23 cellular contexts compared by ENCODE assay signal in the genomic region with DNA sequence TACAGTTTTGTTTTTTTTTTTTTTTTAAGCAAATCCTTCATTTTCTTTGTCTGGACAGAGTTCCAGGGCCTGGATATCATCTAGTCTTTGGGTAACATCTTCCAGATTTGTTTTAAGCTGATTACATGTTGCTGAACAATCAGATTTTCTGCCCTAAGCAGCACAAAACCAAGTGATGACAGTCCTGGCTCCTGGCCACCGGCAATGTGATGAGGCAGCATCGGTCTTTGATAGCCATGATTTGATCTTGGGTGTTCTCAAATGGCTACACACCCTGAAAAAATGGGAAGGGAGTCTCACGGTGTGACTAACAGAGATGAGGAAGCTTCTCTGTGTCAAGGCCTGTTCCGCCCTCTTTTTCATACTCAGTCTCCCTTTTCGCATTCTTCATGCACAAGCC.
DNase-seq lines count a peak whose midpoint lies in the region; ATAC-seq and TF ChIP-seq lines count a peak whose summit lies in the region.
"Had no signal": no experiment of that assay in that cellular context is flagged by ENCODE, and none has a peak within 500 bp of the region (broad histone marks: within the 10 kb centered on the region; RNA-seq: fewer than 3 reads in every experiment).

No MANE protein-coding gene starts in this region.

- H3K4me3 ChIP-seq in A673 (ENCODE audit: low read depth, low read length, poor library complexity, severe bottlenecking) (no peak overlapping the region), hepatocyte (no peak overlapping the region)
- H3K4me3 ChIP-seq: pancreas, sigmoid colon had no signal

- H3K9me3 ChIP-seq in A673 (ENCODE audit: low read depth, low read length, poor library complexity, severe bottlenecking) (no peaks in the 10 kb centered on the region), hepatocyte (ENCODE audit: low read depth) (no peaks in the 10 kb centered on the region)
- H3K9me3 ChIP-seq: pancreas, sigmoid colon had no signal

- H3K27ac ChIP-seq in A673 (ENCODE audit: low read depth, low read length, poor library complexity, severe bottlenecking) (no peak overlapping the region), hepatocyte (no peak overlapping the region)
- H3K27ac ChIP-seq: foreskin keratinocyte, pancreas, sigmoid colon had no signal

- H4K20me1 ChIP-seq in hepatocyte (ENCODE audit: insufficient read depth, poor library complexity, severe bottlenecking) = no peaks in the 10 kb centered on the region

- ATAC-seq in HG02840 (IDR thresholded peaks at IDR 0.05; ENCODE audit: low FRiP score, unreplicated experiment) = no peak
- ATAC-seq in GM18858 (IDR thresholded peaks at IDR 0.05; ENCODE audit: unreplicated experiment) = no peak
- ATAC-seq in HG03442 (IDR thresholded peaks at IDR 0.05; ENCODE audit: unreplicated experiment) = no peak
- ATAC-seq: activated CD8-positive, alpha-beta memory T cell treated with anti-CD3 and anti-CD28 coated beads, Interleukin-2, amount 10 ng/mL, durations not matched to agents 7 days and 5 days; foreskin keratinocyte; naive thymus-derived CD4-positive, alpha-beta T cell; pancreas; stimulated activated memory B cell treated with anti-CD40 and anti-IgM and Interleukin-4, amounts not matched to agents 10 μg/mL and 1 μg/mL and 100 μg/mL, for 72 hours had no signal

- DNase-seq in A673 (ENCODE audit: low spot score) (peak; percentile 12), GM03348 (ENCODE audit: low spot score) (peak; percentile 11), amniotic epithelial cell (ENCODE audit: low read depth) (peak; percentile 13), hepatocyte (ENCODE audit: low spot score) (no peak), glutamatergic neuron (no peak)
- DNase-seq: ACHN; activated CD4-positive, alpha-beta T cell treated with anti-CD3 and anti-CD28 coated beads for 48 hours; activated CD8-positive, alpha-beta memory T cell treated with anti-CD3 and anti-CD28 coated beads, Interleukin-2, amount 10 ng/mL, durations not matched to agents 7 days and 5 days; CD4-positive, alpha-beta T cell; H7; naive thymus-derived CD4-positive, alpha-beta T cell; NCI-H1092; NCI-H2029 treated with DMSO at 0.1 percent for 48 hours; NCI-H510A treated with DMSO at 0.1 percent for 48 hours; pancreas; sigmoid colon; SW 1271 had no signal

- 74% methylated on average over 5 of the region's 5 CpGs for WGBS in hepatocyte (ENCODE audit: low lambda C conversion rate, missing lambda C conversion rate)

- H3K9me3 Mint-ChIP-seq in glutamatergic neuron (ENCODE audit: unreplicated experiment) = no peaks in the 10 kb centered on the region
- H3K9me3 Mint-ChIP-seq: brain; CD4-positive, alpha-beta T cell; stimulated activated memory B cell treated with anti-CD40 and anti-IgM and Interleukin-4, amounts not matched to agents 10 μg/mL and 1 μg/mL and 100 μg/mL, for 72 hours had no signal

- no peak overlapping the region for H3K27ac Mint-ChIP-seq in glutamatergic neuron (ENCODE audit: unreplicated experiment)
- H3K27ac Mint-ChIP-seq: activated CD8-positive, alpha-beta memory T cell treated with anti-CD3 and anti-CD28 coated beads, Interleukin-2, amount 10 ng/mL, durations not matched to agents 7 days and 5 days; CD4-positive, alpha-beta T cell; naive thymus-derived CD4-positive, alpha-beta T cell; stimulated activated memory B cell treated with anti-CD40 and anti-IgM and Interleukin-4, amounts not matched to agents 10 μg/mL and 1 μg/mL and 100 μg/mL, for 72 hours had no signal

- POLR2A ChIA-PET in A673 (lab: Charles Lee; ENCODE audit: low non-redundant PET) = interaction anchor here (0.6 kb wide), 1 partner anchor 1212 kb away, joined by 8 read pairs; no protein-coding TSS in a partner anchor

- CTCF ChIA-PET in A673 (lab: Charles Lee) = no interaction called here

- H3K27me3 Mint-ChIP-seq in glutamatergic neuron (ENCODE audit: unreplicated experiment) = no peaks in the 10 kb centered on the region
- H3K27me3 Mint-ChIP-seq: activated CD8-positive, alpha-beta memory T cell treated with anti-CD3 and anti-CD28 coated beads, Interleukin-2, amount 10 ng/mL, durations not matched to agents 7 days and 5 days; CD4-positive, alpha-beta T cell; stimulated activated memory B cell treated with anti-CD40 and anti-IgM and Interleukin-4, amounts not matched to agents 10 μg/mL and 1 μg/mL and 100 μg/mL, for 72 hours had no signal

- H3K9me2 ChIP-seq in hepatocyte (replicated peaks; ENCODE audit: insufficient read depth) = no peaks in the 10 kb centered on the region

- no peaks in the 10 kb centered on the region for H3K36me3 Mint-ChIP-seq in glutamatergic neuron (ENCODE audit: unreplicated experiment)
- H3K36me3 Mint-ChIP-seq: activated CD8-positive, alpha-beta memory T cell treated with anti-CD3 and anti-CD28 coated beads, Interleukin-2, amount 10 ng/mL, durations not matched to agents 7 days and 5 days; brain; naive thymus-derived CD4-positive, alpha-beta T cell; stimulated activated memory B cell treated with anti-CD40 and anti-IgM and Interleukin-4, amounts not matched to agents 10 μg/mL and 1 μg/mL and 100 μg/mL, for 72 hours had no signal

- H3K4me1 Mint-ChIP-seq in glutamatergic neuron (ENCODE audit: low read depth, unreplicated experiment) = no peaks in the 10 kb centered on the region
- H3K4me1 Mint-ChIP-seq: activated CD8-positive, alpha-beta memory T cell treated with anti-CD3 and anti-CD28 coated beads, Interleukin-2, amount 10 ng/mL, durations not matched to agents 7 days and 5 days; naive thymus-derived CD4-positive, alpha-beta T cell; stimulated activated memory B cell treated with anti-CD40 and anti-IgM and Interleukin-4, amounts not matched to agents 10 μg/mL and 1 μg/mL and 100 μg/mL, for 72 hours had no signal

- H3K4me1 ChIP-seq in A673 (ENCODE audit: insufficient read depth, low read length, poor library complexity, severe bottlenecking) = no peaks in the 10 kb centered on the region
- no peaks in the 10 kb centered on the region for H3K4me1 ChIP-seq in hepatocyte (ENCODE audit: insufficient read depth)
- H3K4me1 ChIP-seq: foreskin keratinocyte, pancreas, sigmoid colon had no signal

- intact Hi-C loops in A673 (cut with micrococcal nuclease; ENCODE audit: unreplicated experiment) = no loop called here

- no TSS peak for BruUV-seq in A673 (replicated peaks; lab: Mats Ljungman, UMichigan)

- H3K36me3 ChIP-seq in A673 (ENCODE audit: insufficient read depth, low read length, poor library complexity, severe bottlenecking) = no peaks in the 10 kb centered on the region
- no peaks in the 10 kb centered on the region for H3K36me3 ChIP-seq in hepatocyte (replicated peaks; ENCODE audit: insufficient read depth, low read depth)
- H3K36me3 ChIP-seq: pancreas, sigmoid colon had no signal

- H3K27me3 ChIP-seq in A673 (replicated peaks; ENCODE audit: insufficient read depth, low read depth, low read length, poor library complexity) (no peaks in the 10 kb centered on the region), hepatocyte (no peaks in the 10 kb centered on the region)
- H3K27me3 ChIP-seq: foreskin keratinocyte, pancreas, sigmoid colon had no signal

- peak overlapping the region; percentile 14 for H2AFZ ChIP-seq in hepatocyte

- no peak overlapping the region for H3K4me2 ChIP-seq in hepatocyte

- H3K79me2 ChIP-seq in hepatocyte = no peaks in the 10 kb centered on the region

- H3K4me3 Mint-ChIP-seq in glutamatergic neuron (ENCODE audit: unreplicated experiment) = no peak overlapping the region
- H3K4me3 Mint-ChIP-seq: activated CD8-positive, alpha-beta memory T cell treated with anti-CD3 and anti-CD28 coated beads, Interleukin-2, amount 10 ng/mL, durations not matched to agents 7 days and 5 days; brain; CD4-positive, alpha-beta T cell; naive thymus-derived CD4-positive, alpha-beta T cell; stimulated activated memory B cell treated with anti-CD40 and anti-IgM and Interleukin-4, amounts not matched to agents 10 μg/mL and 1 μg/mL and 100 μg/mL, for 72 hours had no signal

- no peak for TF ChIP-seq CTCF in A673 (conservative IDR thresholded peaks at IDR 0.05; ENCODE audit: low read depth, low read length)
- TF ChIP-seq CTCF in hepatocyte (IDR thresholded peaks at IDR 0.05; ENCODE audit: poor library complexity) = no peak
- TF ChIP-seq CTCF in glutamatergic neuron (IDR thresholded peaks at IDR 0.05; ENCODE audit: partially characterized antibody, unreplicated experiment) = no peak

Comparison
In these comparisons a context has a peak if more than half of its experiments do, and no peak if none do; other contexts are left out.
1. DNase-seq: peak in A673 (single experiment), GM03348 (single experiment) and amniotic epithelial cell (single experiment); none in hepatocyte (single experiment) and glutamatergic neuron (single experiment).